ENCODE assay signal across 3 cellular contexts in genomic region chr2:199612509-199613130, GRCh38.
TF ChIP-seq lines count a peak whose summit lies in the region.

No MANE protein-coding gene starts in this region.

TF ChIP-seq in HepG2, 621 proteins besides CTCF, POLR2A, EP300 and RAD21:
- TF ChIP-seq ZNF670 (CRISPR knock-in tag; IDR thresholded peaks at IDR 0.05; ENCODE audit: borderline replicate concordance), result no peak
- TF ChIP-seq ZNF335 (CRISPR knock-in tag; IDR thresholded peaks at IDR 0.05), result no peak
- TF ChIP-seq ZBTB26 (CRISPR knock-in tag; IDR thresholded peaks at IDR 0.05; ENCODE audit: borderline replicate concordance), result no peak
- no peak for TF ChIP-seq E2F1 (CRISPR knock-in tag; IDR thresholded peaks at IDR 0.05)
- no peak for TF ChIP-seq DNMT1 (CRISPR knock-in tag; IDR thresholded peaks at IDR 0.05)
- no peak for TF ChIP-seq KLF13 (CRISPR knock-in tag; IDR thresholded peaks at IDR 0.05)
- TF ChIP-seq MAFF (IDR thresholded peaks at IDR 0.05; ENCODE audit: low read depth, low read length), result peak; percentile 89
- TF ChIP-seq ATF4 (CRISPR knock-in tag; IDR thresholded peaks at IDR 0.05), result no peak
- TF ChIP-seq MAFK (conservative IDR thresholded peaks at IDR 0.05 in 1 of 2, IDR thresholded peaks at IDR 0.05 in 1 of 2; ENCODE audit: low read length in 2 of 2), result peak; percentile 87 to 94
- no peak for TF ChIP-seq SAP130 (CRISPR knock-in tag; IDR thresholded peaks at IDR 0.05; ENCODE audit: low read depth)
TF ChIP-seq in HepG2: peak in this region for 2.

TF ChIP-seq in IMR-90, 13 proteins besides CTCF, POLR2A, EP300 and RAD21:
- TF ChIP-seq MAFK (IDR thresholded peaks at IDR 0.05; ENCODE audit: low read depth, low read length) (peak; percentile 62), CEBPB (IDR thresholded peaks at IDR 0.05; ENCODE audit: low read depth, low read length) (no peak)

TF ChIP-seq in K562, 482 proteins besides CTCF, POLR2A, EP300 and RAD21:
- peak; percentile 93 for TF ChIP-seq ZNF316 (IDR thresholded peaks at IDR 0.05)
- TF ChIP-seq ZBTB40 (IDR thresholded peaks at IDR 0.05), result peak; percentile 93
- TF ChIP-seq ZBTB40 (CRISPR knock-in tag; IDR thresholded peaks at IDR 0.05), result no peak; the same call in 1 of the 2 replicates
- no peak for TF ChIP-seq PHF20 (IDR thresholded peaks at IDR 0.05; ENCODE audit: partially characterized antibody)
- peak; percentile 87 for TF ChIP-seq MAFF (IDR thresholded peaks at IDR 0.05; ENCODE audit: low read length)
- TF ChIP-seq C11orf30 (IDR thresholded peaks at IDR 0.05; ENCODE audit: low read depth), result peak; percentile 90
- peak; percentile 88 for TF ChIP-seq MAFK (IDR thresholded peaks at IDR 0.05; ENCODE audit: low read length)
- TF ChIP-seq NCOA6 (IDR thresholded peaks at IDR 0.05), result no peak
- TF ChIP-seq GTF2E2 (tag; IDR thresholded peaks at IDR 0.05), result no peak
- peak; percentile 91 for TF ChIP-seq MAFG (tag; conservative IDR thresholded peaks at IDR 0.05)
